In genomic region chr5:134506054-134507039, GRCh38 we compare ENCODE assay signal across 10 cellular contexts. TPM values are rescaled to one million over a fixed set of nuclear protein-coding genes. Genes with fewer than 3 reads are reported as not detected.
DNase-seq lines count a peak whose midpoint lies in the region; ATAC-seq and TF ChIP-seq lines count a peak whose summit lies in the region.
"Had no signal": no experiment of that assay in that cellular context is flagged by ENCODE, and none has a peak within 500 bp of the region (broad histone marks: within the 10 kb centered on the region; RNA-seq: fewer than 3 reads in every experiment).

No MANE protein-coding gene starts in this region.

- H2AK5ac ChIP-seq in H9 (ENCODE audit: insufficient read length, low read length), result no peak overlapping the region

- no peaks in the 10 kb centered on the region for H3K9me3 ChIP-seq in H9 (ENCODE audit: control insufficient read depth, low read depth, low read length)
- H3K9me3 ChIP-seq in gastrocnemius medialis, result no peaks in the 10 kb centered on the region

- no peak for TF ChIP-seq CTCF in H9 (conservative IDR thresholded peaks at IDR 0.05)
- no peak for TF ChIP-seq CTCF in gastrocnemius medialis (IDR thresholded peaks at IDR 0.05 in 4 of 5, conservative IDR thresholded peaks at IDR 0.05 in 1 of 5)

- no peak overlapping the region for H2BK12ac ChIP-seq in H9 (ENCODE audit: insufficient read length, low read depth, low read length)

- H4K5ac ChIP-seq in H9 (ENCODE audit: insufficient read length, low read depth, low read length), result no peak overlapping the region

- peak; percentile 16 to 45 for TF ChIP-seq POLR2A in gastrocnemius medialis (IDR thresholded peaks at IDR 0.05)

- peak; percentile 92 for DNase-seq in H9
- DNase-seq in left ventricle myocardium superior, result peak; percentile 83
- peak; percentile 63 to 89 for DNase-seq in gastrocnemius medialis
- DNase-seq in DMS153 (lab: John Stamatoyannopoulos, UW), result no peak
- no peak for DNase-seq in amniotic stem cell (lab: John Stamatoyannopoulos, UW)
- DNase-seq: activated T-cell treated with anti-CD3 and anti-CD28 coated beads, Interleukin-2, amount 50 U/mL, for 48 hours; NCI-H748 treated with DMSO at 0.1 percent for 48 hours had no signal

- no peak overlapping the region for H3K4me3 Mint-ChIP-seq in H9

- H3K79me2 ChIP-seq in H9 (ENCODE audit: insufficient read depth, low read length), result no peaks in the 10 kb centered on the region

- H3K4ac ChIP-seq in H9 (ENCODE audit: low read depth, low read length), result no peak overlapping the region

- H3K36me3 Mint-ChIP-seq in H9 (ENCODE audit: insufficient read depth in 1 of 3, low read depth in 3 of 3), result no peaks in the 10 kb centered on the region

- H2BK20ac ChIP-seq in H9 (ENCODE audit: low read depth, low read length, poor library complexity, severe bottlenecking), result no peak overlapping the region

- peak overlapping the region in 3 of 4 donors; percentile 23 to 43 (median 28) for H3K4me3 ChIP-seq in gastrocnemius medialis

- no peak overlapping the region for H2BK15ac ChIP-seq in H9 (ENCODE audit: low read depth, low read length)

- no peak overlapping the region for H2AFZ ChIP-seq in H9 (ENCODE audit: low read length)

- H3K4me1 ChIP-seq in H9 (ENCODE audit: insufficient read depth, low read length), result peaks cover 15% of the 10 kb centered on the region; the same call in 1 of the 2 replicates
- H3K4me1 ChIP-seq in gastrocnemius medialis, result peaks cover 28 to 47% of the 10 kb centered on the region in 2 donors

- in situ Hi-C loops in gastrocnemius medialis (cut with MboI; ENCODE audit: low sequenced_read_pairs in 4 of 4), result loop anchor here in 3 of 4 donors (25.0 kb wide), 1 partner anchor 94 kb away; the partner anchor contains the start of gene CDKN2AIPNL (in 3 of the 3)

- no peak overlapping the region for H4K91ac ChIP-seq in H9 (ENCODE audit: insufficient read length, low read depth, low read length)

- H3K36me3 ChIP-seq in gastrocnemius medialis, result no peaks in the 10 kb centered on the region

- no peak overlapping the region for H3K9ac ChIP-seq in H9 (ENCODE audit: extremely low read depth, insufficient read length, low read length)

- H3K56ac ChIP-seq in H9 (ENCODE audit: insufficient read length, low read depth, low read length), result no peak overlapping the region

- no peaks in the 10 kb centered on the region; the same call in 1 of the 2 replicates for H3K27me3 Mint-ChIP-seq in H9 (ENCODE audit: low read depth)

- ATAC-seq in SK-N-SH treated with all-trans-retinoic acid at 6 μM for 48 hours (peak; percentile 84), left ventricle myocardium superior (peak; percentile 95), gastrocnemius medialis (peak; percentile 81 to 86), GM18511 (IDR thresholded peaks at IDR 0.05; ENCODE audit: unreplicated experiment) (no peak), HG03460 (IDR thresholded peaks at IDR 0.05; ENCODE audit: unreplicated experiment) (no peak)

- H3K9me3 Mint-ChIP-seq in H9, result no peaks in the 10 kb centered on the region

- no peak overlapping the region; a peak in 1 of 7 replicates for H3K27ac Mint-ChIP-seq in H9

- H4K20me1 ChIP-seq in H9 (ENCODE audit: control insufficient read depth, insufficient read depth, insufficient read length), result no peaks in the 10 kb centered on the region

- no peaks in the 10 kb centered on the region for H3K79me1 ChIP-seq in H9 (ENCODE audit: insufficient read depth, low read depth, low read length, poor library complexity, severe bottlenecking)

- H3K23me2 ChIP-seq in H9 (ENCODE audit: insufficient read length, low read depth, low read length, poor library complexity, severe bottlenecking), result no peaks in the 10 kb centered on the region

- no CpG with 5 or more reads among the region's 10 CpGs for WGBS in H9 (ENCODE audit: extremely low coverage, insufficient read length, low lambda C conversion rate)

- H3K27me3 ChIP-seq in H9 (ENCODE audit: insufficient read depth, low read length) (no peaks in the 10 kb centered on the region), gastrocnemius medialis (no peaks in the 10 kb centered on the region)

- peaks cover 32 to 47% of the 10 kb centered on the region in 2 experiments for H3K4me1 Mint-ChIP-seq in H9

- H2BK5ac ChIP-seq in H9 (ENCODE audit: insufficient read length, low read length), result no peak overlapping the region

- peak overlapping the region; percentile 36 for H3K18ac ChIP-seq in H9 (ENCODE audit: insufficient read length, low read depth, low read length)

- no peak overlapping the region for H4K8ac ChIP-seq in H9 (replicated peaks; ENCODE audit: insufficient read length, low read depth, low read length)

- H3K14ac ChIP-seq in H9 (ENCODE audit: insufficient read depth, low read length), result peak overlapping the region; percentile 5; the same call in 1 of the 2 replicates

- intact Hi-C loops in left ventricle myocardium superior (cut with micrococcal nuclease), result no loop called here
- intact Hi-C loops in gastrocnemius medialis (cut with DNase I; ENCODE audit: low total_unique reads), result no loop called here

- H3K4me2 ChIP-seq in H9 (ENCODE audit: insufficient read depth, insufficient read length, low read length), result no peak overlapping the region

- H3K23ac ChIP-seq in H9 (ENCODE audit: insufficient read length, low read depth, low read length), result no peak overlapping the region

- H3T11ph ChIP-seq in H9 (ENCODE audit: low read length), result no peak overlapping the region

- H2BK120ac ChIP-seq in H9 (ENCODE audit: low read depth, low read length, poor library complexity, severe bottlenecking), result no peak overlapping the region

- H3K27ac ChIP-seq in H9 (ENCODE audit: insufficient read length, low read depth, low read length), result no peak overlapping the region
- H3K27ac ChIP-seq in gastrocnemius medialis, result peak overlapping the region; percentile 55 to 81 (median 74)

TF ChIP-seq in SK-N-SH treated with all-trans-retinoic acid at 6 μM for 48 hours, 23 proteins besides CTCF, POLR2A, EP300 and RAD21:
- no peak for TF ChIP-seq GLIS3 (CRISPR knock-in tag; IDR thresholded peaks at IDR 0.05)
- TF ChIP-seq OSR1 (CRISPR knock-in tag; IDR thresholded peaks at IDR 0.05), result no peak
- no peak for TF ChIP-seq ZNF8 (CRISPR knock-in tag; IDR thresholded peaks at IDR 0.05)
- TF ChIP-seq CREB5 (CRISPR knock-in tag; IDR thresholded peaks at IDR 0.05; ENCODE audit: low read depth), result no peak
- no peak for TF ChIP-seq ZC3H10 (CRISPR knock-in tag; IDR thresholded peaks at IDR 0.05)
- TF ChIP-seq SNAI2 (CRISPR knock-in tag; IDR thresholded peaks at IDR 0.05), result no peak
- TF ChIP-seq PATZ1 (CRISPR knock-in tag; IDR thresholded peaks at IDR 0.05; ENCODE audit: borderline replicate concordance), result no peak
- TF ChIP-seq POU6F1 (CRISPR knock-in tag; IDR thresholded peaks at IDR 0.05; ENCODE audit: borderline replicate concordance, low read depth), result no peak
- no peak for TF ChIP-seq CSRNP3 (CRISPR knock-in tag; IDR thresholded peaks at IDR 0.05)
TF ChIP-seq in SK-N-SH treated with all-trans-retinoic acid at 6 μM for 48 hours: peak in this region for 0.

RNA-seq across cellular contexts. Expression of gene JADE2, which starts 19.1 kb away (rescaled TPM):
- total RNA-seq in H9 (2021) (99.7 and 101 TPM in 2 replicates), left ventricle myocardium superior (28.7 TPM), gastrocnemius medialis (10 to 100 TPM; 17.3 to 44.5 (median 19.8) TPM)

Comparison
In these comparisons a context has a peak if more than half of its experiments do, and no peak if none do; other contexts are left out.
1. DNase-seq: peak in H9 (single experiment), left ventricle myocardium superior (single experiment) and gastrocnemius medialis (2 of 2); none in DMS153 (single experiment) and amniotic stem cell (single experiment).
2. ATAC-seq: peak in SK-N-SH treated with all-trans-retinoic acid at 6 μM for 48 hours (single experiment), left ventricle myocardium superior (single experiment) and gastrocnemius medialis (2 of 2); none in GM18511 (single experiment) and HG03460 (single experiment).